In genomic region chr13:78658630-78659449, GRCh38 we compare ENCODE assay signal across 8 cellular contexts. TPM values are rescaled to one million over a fixed set of nuclear protein-coding genes. Genes with fewer than 3 reads are reported as not detected.
A peak's percentile ranks its signal among the peaks of the same experiment; 100 is the strongest.
DNase-seq lines count a peak whose midpoint lies in the region; ATAC-seq and TF ChIP-seq lines count a peak whose summit lies in the region.

A gene with protein sequence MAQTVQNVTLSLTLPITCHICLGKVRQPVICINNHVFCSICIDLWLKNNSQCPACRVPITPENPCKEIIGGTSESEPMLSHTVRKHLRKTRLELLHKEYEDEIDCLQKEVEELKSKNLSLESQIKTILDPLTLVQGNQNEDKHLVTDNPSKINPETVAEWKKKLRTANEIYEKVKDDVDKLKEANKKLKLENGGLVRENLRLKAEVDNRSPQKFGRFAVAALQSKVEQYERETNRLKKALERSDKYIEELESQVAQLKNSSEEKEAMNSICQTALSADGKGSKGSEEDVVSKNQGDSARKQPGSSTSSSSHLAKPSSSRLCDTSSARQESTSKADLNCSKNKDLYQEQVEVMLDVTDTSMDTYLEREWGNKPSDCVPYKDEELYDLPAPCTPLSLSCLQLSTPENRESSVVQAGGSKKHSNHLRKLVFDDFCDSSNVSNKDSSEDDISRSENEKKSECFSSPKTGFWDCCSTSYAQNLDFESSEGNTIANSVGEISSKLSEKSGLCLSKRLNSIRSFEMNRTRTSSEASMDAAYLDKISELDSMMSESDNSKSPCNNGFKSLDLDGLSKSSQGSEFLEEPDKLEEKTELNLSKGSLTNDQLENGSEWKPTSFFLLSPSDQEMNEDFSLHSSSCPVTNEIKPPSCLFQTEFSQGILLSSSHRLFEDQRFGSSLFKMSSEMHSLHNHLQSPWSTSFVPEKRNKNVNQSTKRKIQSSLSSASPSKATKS (minus strand): TSS chr13:78659155. CDS start chr13:78659120, 35 bp downstream.

- no peaks in the 10 kb centered on the region for H3K9me3 ChIP-seq in vagina

- peak within 1 kb of the TSS; percentile 84 for H3K9ac ChIP-seq in rectal smooth muscle tissue (ENCODE audit: low read length)

- no peaks in the 10 kb centered on the region for H3K9me3 Mint-ChIP-seq in T-helper 2 cell treated with Interferon-gamma antibody and Interleukin-4, amounts not matched to agents 5 μg/mL and 100 μg/mL, for 36 hours

- DNase-seq in NCI-H1694 treated with DMSO at 0.1 percent for 48 hours (lab: John Stamatoyannopoulos, UW) (peak; percentile 81), astrocyte of the cerebellum (ENCODE audit: low read depth) (peak; percentile 79), hepatic stellate cell (ENCODE audit: low spot score) (peak; percentile 86), vagina (ENCODE audit: extremely low spot score in 2 of 2) (peak in 1 of 2 donors; percentile 87)
- peak; percentile 90 for DNase-seq in T-helper 2 cell treated with Interferon-gamma antibody and Interleukin-4, amounts not matched to agents 5 μg/mL and 100 μg/mL, for 36 hours (ENCODE audit: low spot score)

- peak within 1 kb of the TSS; percentile 94 for H3K27ac Mint-ChIP-seq in T-helper 2 cell treated with Interferon-gamma antibody and Interleukin-4, amounts not matched to agents 5 μg/mL and 100 μg/mL, for 36 hours

- H3K27me3 ChIP-seq in rectal smooth muscle tissue (ENCODE audit: control insufficient read depth, insufficient read depth, low read length) (no peaks in the 10 kb centered on the region), vagina (no peaks in the 10 kb centered on the region)

- peaks cover 14% of the 10 kb centered on the region for H3K36me3 Mint-ChIP-seq in T-helper 2 cell treated with Interferon-gamma antibody and Interleukin-4, amounts not matched to agents 5 μg/mL and 100 μg/mL, for 36 hours (ENCODE audit: low read depth)

- H3K36me3 ChIP-seq in rectal smooth muscle tissue (ENCODE audit: control insufficient read depth, insufficient read depth, low read length): no peaks in the 10 kb centered on the region
- H3K36me3 ChIP-seq in vagina: no peaks in the 10 kb centered on the region

- ATAC-seq in GM18505 (IDR thresholded peaks at IDR 0.05; ENCODE audit: unreplicated experiment) (peak; percentile 84), HG02938 (IDR thresholded peaks at IDR 0.05; ENCODE audit: unreplicated experiment) (peak; percentile 77)

- TF ChIP-seq CTCF in astrocyte of the cerebellum (IDR thresholded peaks at IDR 0.05; ENCODE audit: low read depth, low read length, missing control alignments) (no peak), vagina (IDR thresholded peaks at IDR 0.05) (no peak)

- H3K27me3 Mint-ChIP-seq in T-helper 2 cell treated with Interferon-gamma antibody and Interleukin-4, amounts not matched to agents 5 μg/mL and 100 μg/mL, for 36 hours (ENCODE audit: low read depth): no peaks in the 10 kb centered on the region

- H3K27ac ChIP-seq in rectal smooth muscle tissue (ENCODE audit: low read depth, low read length): peak within 1 kb of the TSS; percentile 78
- peak within 1 kb of the TSS; percentile 64 for H3K27ac ChIP-seq in vagina

- peak; percentile 86 for TF ChIP-seq POLR2A in GM18505 (IDR thresholded peaks at IDR 0.05; ENCODE audit: borderline replicate concordance, extremely low read depth, insufficient read depth, insufficient read length)
- TF ChIP-seq POLR2A in vagina (IDR thresholded peaks at IDR 0.05): peak in 1 of 2 donors; percentile 15

- in situ Hi-C loops in astrocyte of the cerebellum (cut with HindIII; ENCODE audit: low sequenced_read_pairs): no loop called here

- H3K4me3 Mint-ChIP-seq in T-helper 2 cell treated with Interferon-gamma antibody and Interleukin-4, amounts not matched to agents 5 μg/mL and 100 μg/mL, for 36 hours: peak within 1 kb of the TSS; percentile 99

- H3K4me3 ChIP-seq in astrocyte of the cerebellum (ENCODE audit: low read depth, low read length) (peak within 1 kb of the TSS; percentile 91), rectal smooth muscle tissue (ENCODE audit: low read length) (peak within 1 kb of the TSS; percentile 98), vagina (peak within 1 kb of the TSS; percentile 93)

- H3K4me1 ChIP-seq in rectal smooth muscle tissue (ENCODE audit: control insufficient read depth, insufficient read depth, low read length): peaks cover 14% of the 10 kb centered on the region
- H3K4me1 ChIP-seq in vagina: peaks cover 11% of the 10 kb centered on the region

- intact Hi-C loops in vagina (cut with DNase I): no loop called here

- H3K4me1 Mint-ChIP-seq in T-helper 2 cell treated with Interferon-gamma antibody and Interleukin-4, amounts not matched to agents 5 μg/mL and 100 μg/mL, for 36 hours (ENCODE audit: low read depth): peaks cover 34% of the 10 kb centered on the region

RNA-seq across cellular contexts. Expression of the gene that starts here (rescaled TPM):
- 11.8 TPM for total RNA-seq in vagina
